11 cellular contexts compared by ENCODE assay signal in the genomic region with DNA sequence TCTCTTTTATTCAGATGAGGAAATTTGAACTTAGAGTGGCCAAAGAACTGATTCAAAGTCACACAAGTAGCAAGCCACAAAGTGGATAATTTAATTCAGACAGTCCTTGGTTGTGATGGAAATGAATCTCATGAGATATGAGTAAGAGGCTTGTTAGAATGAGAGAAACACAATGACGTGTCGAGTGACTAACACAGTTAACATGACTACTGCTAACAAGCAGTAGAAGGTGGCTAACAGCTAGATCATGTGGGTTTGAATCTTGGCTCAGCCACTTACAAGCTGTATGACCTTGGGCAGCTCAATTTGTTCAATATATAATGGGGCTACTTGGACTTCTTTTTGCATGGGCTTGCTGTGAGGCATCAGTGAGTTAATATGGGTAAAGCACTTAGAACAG.
DNase-seq lines count a peak whose midpoint lies in the region; ATAC-seq and TF ChIP-seq lines count a peak whose summit lies in the region.
"Had no signal": no experiment of that assay in that cellular context is flagged by ENCODE, and none has a peak within 500 bp of the region (broad histone marks: within the 10 kb centered on the region; RNA-seq: fewer than 3 reads in every experiment).

No MANE protein-coding gene starts in this region.

- intact Hi-C loops in heart left ventricle (cut with DNase I): no loop called here
- intact Hi-C loops in Right ventricle myocardium superior (cut with DNase I): no loop called here

- 74 to 82% (median 77%) methylated on average over 2 of the region's 2 CpGs for WGBS in heart left ventricle, 4 donors

- H3K9me3 ChIP-seq in heart left ventricle (peaks cover 0 to 11% (median 0%) of the 10 kb centered on the region in 12 donors), SJSA1 (replicated peaks) (no peaks in the 10 kb centered on the region)
- H3K9me3 ChIP-seq: upper lobe of left lung had no signal

- no peak for TF ChIP-seq POLR2A in heart left ventricle (IDR thresholded peaks at IDR 0.05)

- ATAC-seq in heart left ventricle: peak in 3 of 4 donors; percentile 45 to 86 (median 85)
- ATAC-seq in Right ventricle myocardium superior (ENCODE audit: poor library complexity): no peak
- ATAC-seq in foreskin keratinocyte: peak; percentile 86
- ATAC-seq in HG02759 (IDR thresholded peaks at IDR 0.05; ENCODE audit: unreplicated experiment): no peak
- no peak for ATAC-seq in HG02852 (IDR thresholded peaks at IDR 0.05; ENCODE audit: unreplicated experiment)

- H3K36me3 ChIP-seq in heart left ventricle: no peaks in the 10 kb centered on the region
- no peaks in the 10 kb centered on the region for H3K36me3 ChIP-seq in SJSA1
- H3K36me3 ChIP-seq: upper lobe of left lung had no signal

- no peak for DNase-seq in heart left ventricle
- DNase-seq in Right ventricle myocardium superior: no peak
- peak; percentile 61 to 77 for DNase-seq in SJSA1 (ENCODE audit: low read depth in 1 of 2, low spot score in 2 of 2)
- DNase-seq in foreskin keratinocyte: peak; percentile 91 to 98
- no peak for DNase-seq in DMS153 (lab: John Stamatoyannopoulos, UW)
- no peak for DNase-seq in activated CD4-positive, alpha-beta T cell treated with anti-CD3 and anti-CD28 coated beads, Interleukin-2, amount 50 U/mL, for 4 hours
- DNase-seq: endodermal cell, NCI-H146, upper lobe of left lung had no signal

- H3K4me3 ChIP-seq in heart left ventricle (no peak overlapping the region), SJSA1 (no peak overlapping the region)
- H3K4me3 ChIP-seq: upper lobe of left lung had no signal

- H3K4me1 ChIP-seq in heart left ventricle (peaks cover 0 to 13% (median 0%) of the 10 kb centered on the region in 12 donors), SJSA1 (replicated peaks) (peaks cover 62% of the 10 kb centered on the region), foreskin keratinocyte (peaks cover 39% of the 10 kb centered on the region)

- no peak for TF ChIP-seq CTCF in heart left ventricle (IDR thresholded peaks at IDR 0.05)
- TF ChIP-seq CTCF in foreskin keratinocyte (conservative IDR thresholded peaks at IDR 0.05): no peak

- no peaks in the 10 kb centered on the region for H3K27me3 ChIP-seq in heart left ventricle
- H3K27me3 ChIP-seq in SJSA1 (replicated peaks): no peaks in the 10 kb centered on the region
- no peaks in the 10 kb centered on the region for H3K27me3 ChIP-seq in foreskin keratinocyte
- H3K27me3 ChIP-seq: upper lobe of left lung had no signal

- H3K27ac ChIP-seq in heart left ventricle (peak overlapping the region in 2 of 12 donors; percentile 42 to 52), SJSA1 (peak overlapping the region; percentile 93), foreskin keratinocyte (peak overlapping the region; percentile 87)
- H3K27ac ChIP-seq: upper lobe of left lung had no signal

Comparison
In these comparisons a context has a peak if more than half of its experiments do, and no peak if none do; other contexts are left out.
1. ATAC-seq: peak in heart left ventricle (3 of 4) and foreskin keratinocyte (single experiment); none in Right ventricle myocardium superior (single experiment), HG02759 (single experiment) and HG02852 (single experiment).
2. DNase-seq: peak in SJSA1 (2 of 2) and foreskin keratinocyte (2 of 2); none in heart left ventricle (0 of 5), Right ventricle myocardium superior (single experiment), DMS153 (single experiment) and activated CD4-positive, alpha-beta T cell treated with anti-CD3 and anti-CD28 coated beads, Interleukin-2, amount 50 U/mL, for 4 hours (0 of 2).